ENCODE assay signal across 2 cellular contexts in the genomic region with DNA sequence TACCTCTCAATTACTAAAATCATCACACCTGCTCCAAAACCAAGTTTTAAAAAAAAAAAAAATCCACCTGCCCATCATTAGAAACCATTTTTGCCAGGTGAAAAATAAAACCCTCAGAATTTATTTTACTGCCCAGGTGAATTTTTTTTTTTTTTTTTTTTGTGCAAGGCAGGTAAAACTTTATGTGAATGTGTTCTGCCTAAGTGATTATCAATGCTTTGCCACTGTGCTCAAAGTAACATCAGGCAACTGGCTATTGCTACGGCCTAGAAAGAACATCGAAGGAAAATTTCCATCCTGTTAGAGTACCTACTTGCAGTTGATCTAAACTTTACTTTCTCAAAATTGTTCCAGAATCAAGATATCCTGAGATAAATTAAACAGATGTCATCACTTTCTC.
TF ChIP-seq lines count a peak whose summit lies in the region.

No MANE protein-coding gene starts in this region.

TF ChIP-seq in GM23338, 12 proteins besides CTCF, POLR2A, EP300 and RAD21 (continued from another document):
- TF ChIP-seq ZNF331 (CRISPR knock-in tag; IDR thresholded peaks at IDR 0.05; ENCODE audit: low read depth) (no peak), JUNB (IDR thresholded peaks at IDR 0.05; ENCODE audit: unreplicated experiment) (no peak), STAT1 (IDR thresholded peaks at IDR 0.05; ENCODE audit: unreplicated experiment) (no peak), CREB1 (CRISPR knock-in tag; IDR thresholded peaks at IDR 0.05; ENCODE audit: low read depth) (no peak)
- TF ChIP-seq, protein P1, sequence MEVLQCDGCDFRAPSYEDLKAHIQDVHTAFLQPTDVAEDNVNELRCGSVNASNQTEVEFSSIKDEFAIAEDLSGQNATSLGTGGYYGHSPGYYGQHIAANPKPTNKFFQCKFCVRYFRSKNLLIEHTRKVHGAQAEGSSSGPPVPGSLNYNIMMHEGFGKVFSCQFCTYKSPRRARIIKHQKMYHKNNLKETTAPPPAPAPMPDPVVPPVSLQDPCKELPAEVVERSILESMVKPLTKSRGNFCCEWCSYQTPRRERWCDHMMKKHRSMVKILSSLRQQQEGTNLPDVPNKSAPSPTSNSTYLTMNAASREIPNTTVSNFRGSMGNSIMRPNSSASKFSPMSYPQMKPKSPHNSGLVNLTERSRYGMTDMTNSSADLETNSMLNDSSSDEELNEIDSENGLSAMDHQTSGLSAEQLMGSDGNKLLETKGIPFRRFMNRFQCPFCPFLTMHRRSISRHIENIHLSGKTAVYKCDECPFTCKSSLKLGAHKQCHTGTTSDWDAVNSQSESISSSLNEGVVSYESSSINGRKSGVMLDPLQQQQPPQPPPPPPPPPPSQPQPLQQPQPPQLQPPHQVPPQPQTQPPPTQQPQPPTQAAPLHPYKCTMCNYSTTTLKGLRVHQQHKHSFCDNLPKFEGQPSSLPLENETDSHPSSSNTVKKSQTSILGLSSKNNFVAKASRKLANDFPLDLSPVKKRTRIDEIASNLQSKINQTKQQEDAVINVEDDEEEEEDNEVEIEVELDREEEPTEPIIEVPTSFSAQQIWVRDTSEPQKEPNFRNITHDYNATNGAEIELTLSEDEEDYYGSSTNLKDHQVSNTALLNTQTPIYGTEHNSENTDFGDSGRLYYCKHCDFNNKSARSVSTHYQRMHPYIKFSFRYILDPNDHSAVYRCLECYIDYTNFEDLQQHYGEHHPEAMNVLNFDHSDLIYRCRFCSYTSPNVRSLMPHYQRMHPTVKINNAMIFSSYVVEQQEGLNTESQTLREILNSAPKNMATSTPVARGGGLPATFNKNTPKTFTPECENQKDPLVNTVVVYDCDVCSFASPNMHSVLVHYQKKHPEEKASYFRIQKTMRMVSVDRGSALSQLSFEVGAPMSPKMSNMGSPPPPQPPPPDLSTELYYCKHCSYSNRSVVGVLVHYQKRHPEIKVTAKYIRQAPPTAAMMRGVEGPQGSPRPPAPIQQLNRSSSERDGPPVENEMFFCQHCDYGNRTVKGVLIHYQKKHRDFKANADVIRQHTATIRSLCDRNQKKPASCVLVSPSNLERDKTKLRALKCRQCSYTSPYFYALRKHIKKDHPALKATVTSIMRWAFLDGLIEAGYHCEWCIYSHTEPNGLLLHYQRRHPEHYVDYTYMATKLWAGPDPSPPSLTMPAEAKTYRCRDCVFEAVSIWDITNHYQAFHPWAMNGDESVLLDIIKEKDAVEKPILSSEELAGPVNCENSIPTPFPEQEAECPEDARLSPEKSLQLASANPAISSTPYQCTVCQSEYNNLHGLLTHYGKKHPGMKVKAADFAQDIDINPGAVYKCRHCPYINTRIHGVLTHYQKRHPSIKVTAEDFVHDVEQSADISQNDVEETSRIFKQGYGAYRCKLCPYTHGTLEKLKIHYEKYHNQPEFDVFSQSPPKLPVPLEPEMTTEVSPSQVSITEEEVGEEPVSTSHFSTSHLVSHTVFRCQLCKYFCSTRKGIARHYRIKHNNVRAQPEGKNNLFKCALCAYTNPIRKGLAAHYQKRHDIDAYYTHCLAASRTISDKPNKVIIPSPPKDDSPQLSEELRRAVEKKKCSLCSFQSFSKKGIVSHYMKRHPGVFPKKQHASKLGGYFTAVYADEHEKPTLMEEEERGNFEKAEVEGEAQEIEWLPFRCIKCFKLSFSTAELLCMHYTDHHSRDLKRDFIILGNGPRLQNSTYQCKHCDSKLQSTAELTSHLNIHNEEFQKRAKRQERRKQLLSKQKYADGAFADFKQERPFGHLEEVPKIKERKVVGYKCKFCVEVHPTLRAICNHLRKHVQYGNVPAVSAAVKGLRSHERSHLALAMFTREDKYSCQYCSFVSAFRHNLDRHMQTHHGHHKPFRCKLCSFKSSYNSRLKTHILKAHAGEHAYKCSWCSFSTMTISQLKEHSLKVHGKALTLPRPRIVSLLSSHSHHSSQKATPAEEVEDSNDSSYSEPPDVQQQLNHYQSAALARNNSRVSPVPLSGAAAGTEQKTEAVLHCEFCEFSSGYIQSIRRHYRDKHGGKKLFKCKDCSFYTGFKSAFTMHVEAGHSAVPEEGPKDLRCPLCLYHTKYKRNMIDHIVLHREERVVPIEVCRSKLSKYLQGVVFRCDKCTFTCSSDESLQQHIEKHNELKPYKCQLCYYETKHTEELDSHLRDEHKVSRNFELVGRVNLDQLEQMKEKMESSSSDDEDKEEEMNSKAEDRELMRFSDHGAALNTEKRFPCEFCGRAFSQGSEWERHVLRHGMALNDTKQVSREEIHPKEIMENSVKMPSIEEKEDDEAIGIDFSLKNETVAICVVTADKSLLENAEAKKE (CRISPR knock-in tag; IDR thresholded peaks at IDR 0.05), result no peak
- TF ChIP-seq, protein P2, sequence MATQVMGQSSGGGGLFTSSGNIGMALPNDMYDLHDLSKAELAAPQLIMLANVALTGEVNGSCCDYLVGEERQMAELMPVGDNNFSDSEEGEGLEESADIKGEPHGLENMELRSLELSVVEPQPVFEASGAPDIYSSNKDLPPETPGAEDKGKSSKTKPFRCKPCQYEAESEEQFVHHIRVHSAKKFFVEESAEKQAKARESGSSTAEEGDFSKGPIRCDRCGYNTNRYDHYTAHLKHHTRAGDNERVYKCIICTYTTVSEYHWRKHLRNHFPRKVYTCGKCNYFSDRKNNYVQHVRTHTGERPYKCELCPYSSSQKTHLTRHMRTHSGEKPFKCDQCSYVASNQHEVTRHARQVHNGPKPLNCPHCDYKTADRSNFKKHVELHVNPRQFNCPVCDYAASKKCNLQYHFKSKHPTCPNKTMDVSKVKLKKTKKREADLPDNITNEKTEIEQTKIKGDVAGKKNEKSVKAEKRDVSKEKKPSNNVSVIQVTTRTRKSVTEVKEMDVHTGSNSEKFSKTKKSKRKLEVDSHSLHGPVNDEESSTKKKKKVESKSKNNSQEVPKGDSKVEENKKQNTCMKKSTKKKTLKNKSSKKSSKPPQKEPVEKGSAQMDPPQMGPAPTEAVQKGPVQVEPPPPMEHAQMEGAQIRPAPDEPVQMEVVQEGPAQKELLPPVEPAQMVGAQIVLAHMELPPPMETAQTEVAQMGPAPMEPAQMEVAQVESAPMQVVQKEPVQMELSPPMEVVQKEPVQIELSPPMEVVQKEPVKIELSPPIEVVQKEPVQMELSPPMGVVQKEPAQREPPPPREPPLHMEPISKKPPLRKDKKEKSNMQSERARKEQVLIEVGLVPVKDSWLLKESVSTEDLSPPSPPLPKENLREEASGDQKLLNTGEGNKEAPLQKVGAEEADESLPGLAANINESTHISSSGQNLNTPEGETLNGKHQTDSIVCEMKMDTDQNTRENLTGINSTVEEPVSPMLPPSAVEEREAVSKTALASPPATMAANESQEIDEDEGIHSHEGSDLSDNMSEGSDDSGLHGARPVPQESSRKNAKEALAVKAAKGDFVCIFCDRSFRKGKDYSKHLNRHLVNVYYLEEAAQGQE (IDR thresholded peaks at IDR 0.05; ENCODE audit: unreplicated experiment), result no peak

TF ChIP-seq in K562, 482 proteins besides CTCF, POLR2A, EP300 and RAD21:
- TF ChIP-seq, protein P3, sequence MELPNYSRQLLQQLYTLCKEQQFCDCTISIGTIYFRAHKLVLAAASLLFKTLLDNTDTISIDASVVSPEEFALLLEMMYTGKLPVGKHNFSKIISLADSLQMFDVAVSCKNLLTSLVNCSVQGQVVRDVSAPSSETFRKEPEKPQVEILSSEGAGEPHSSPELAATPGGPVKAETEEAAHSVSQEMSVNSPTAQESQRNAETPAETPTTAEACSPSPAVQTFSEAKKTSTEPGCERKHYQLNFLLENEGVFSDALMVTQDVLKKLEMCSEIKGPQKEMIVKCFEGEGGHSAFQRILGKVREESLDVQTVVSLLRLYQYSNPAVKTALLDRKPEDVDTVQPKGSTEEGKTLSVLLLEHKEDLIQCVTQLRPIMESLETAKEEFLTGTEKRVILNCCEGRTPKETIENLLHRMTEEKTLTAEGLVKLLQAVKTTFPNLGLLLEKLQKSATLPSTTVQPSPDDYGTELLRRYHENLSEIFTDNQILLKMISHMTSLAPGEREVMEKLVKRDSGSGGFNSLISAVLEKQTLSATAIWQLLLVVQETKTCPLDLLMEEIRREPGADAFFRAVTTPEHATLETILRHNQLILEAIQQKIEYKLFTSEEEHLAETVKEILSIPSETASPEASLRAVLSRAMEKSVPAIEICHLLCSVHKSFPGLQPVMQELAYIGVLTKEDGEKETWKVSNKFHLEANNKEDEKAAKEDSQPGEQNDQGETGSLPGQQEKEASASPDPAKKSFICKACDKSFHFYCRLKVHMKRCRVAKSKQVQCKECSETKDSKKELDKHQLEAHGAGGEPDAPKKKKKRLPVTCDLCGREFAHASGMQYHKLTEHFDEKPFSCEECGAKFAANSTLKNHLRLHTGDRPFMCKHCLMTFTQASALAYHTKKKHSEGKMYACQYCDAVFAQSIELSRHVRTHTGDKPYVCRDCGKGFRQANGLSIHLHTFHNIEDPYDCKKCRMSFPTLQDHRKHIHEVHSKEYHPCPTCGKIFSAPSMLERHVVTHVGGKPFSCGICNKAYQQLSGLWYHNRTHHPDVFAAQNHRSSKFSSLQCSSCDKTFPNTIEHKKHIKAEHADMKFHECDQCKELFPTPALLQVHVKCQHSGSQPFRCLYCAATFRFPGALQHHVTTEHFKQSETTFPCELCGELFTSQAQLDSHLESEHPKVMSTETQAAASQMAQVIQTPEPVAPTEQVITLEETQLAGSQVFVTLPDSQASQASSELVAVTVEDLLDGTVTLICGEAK (IDR thresholded peaks at IDR 0.05), result no peak
- TF ChIP-seq, protein P3 (CRISPR knock-in tag; IDR thresholded peaks at IDR 0.05), result peak; percentile 70
- TF ChIP-seq HOXB6 (CRISPR knock-in tag; IDR thresholded peaks at IDR 0.05; ENCODE audit: borderline replicate concordance), result no peak
